Comparison of ENCODE assay signal across 11 cellular contexts in the genomic region with DNA sequence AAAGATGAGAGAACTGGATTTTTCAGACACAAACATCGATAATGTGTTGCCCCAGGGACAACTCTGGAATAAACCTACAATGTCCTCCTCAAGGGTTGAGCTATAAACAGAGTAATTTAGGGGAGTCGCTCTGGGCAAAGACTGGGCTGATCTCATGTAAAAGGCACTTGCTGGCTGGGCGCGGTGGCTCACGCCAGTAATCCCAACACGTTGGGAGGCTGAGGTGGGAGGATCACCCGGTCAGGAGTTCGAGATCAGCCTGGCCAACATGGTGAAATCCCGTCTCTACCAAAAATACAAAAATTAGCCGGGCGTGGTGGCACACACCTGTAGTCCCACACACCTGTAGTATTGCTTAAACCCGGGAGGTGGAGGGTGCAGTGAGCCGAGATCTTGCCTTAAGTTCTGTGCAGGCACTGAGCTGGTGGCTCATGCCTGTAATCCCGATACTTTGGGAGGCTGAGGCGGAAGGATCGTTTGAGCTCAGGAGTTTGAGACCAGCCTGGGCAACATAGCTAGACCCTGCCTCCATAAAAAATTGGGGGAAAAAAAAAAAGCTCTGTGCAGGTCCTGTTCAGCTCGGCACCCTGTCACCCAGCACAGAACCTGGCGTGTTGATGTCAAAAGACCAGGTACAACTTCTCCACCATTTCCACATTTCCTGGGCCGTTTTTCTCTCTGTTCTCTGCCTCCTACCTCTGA. TPM values are rescaled to one million over a fixed set of nuclear protein-coding genes. Genes with fewer than 3 reads are reported as not detected.
A peak's percentile ranks its signal among the peaks of the same experiment; 100 is the strongest.
DNase-seq lines count a peak whose midpoint lies in the region; ATAC-seq and TF ChIP-seq lines count a peak whose summit lies in the region.
"Had no signal": no experiment of that assay in that cellular context is flagged by ENCODE, and none has a peak within 500 bp of the region (broad histone marks: within the 10 kb centered on the region; RNA-seq: fewer than 3 reads in every experiment).

No MANE protein-coding gene starts in this region.

- H4K20me1 ChIP-seq in neural cell (ENCODE audit: insufficient read depth): no peaks in the 10 kb centered on the region

- H3K9ac ChIP-seq in neural cell (ENCODE audit: low read length): no peak overlapping the region

- H3K4me1 Mint-ChIP-seq in CD8-positive, alpha-beta T cell (ENCODE audit: low read depth): peaks cover 35% of the 10 kb centered on the region
- H3K4me1 Mint-ChIP-seq in chondrocyte (ENCODE audit: low read depth): peaks cover 30% of the 10 kb centered on the region

- peaks cover 19% of the 10 kb centered on the region for H3K36me3 ChIP-seq in CD8-positive, alpha-beta T cell (ENCODE audit: insufficient read depth, low read length)
- H3K36me3 ChIP-seq in KOPT-K1 (ENCODE audit: insufficient read depth, low read length) (peaks cover 43% of the 10 kb centered on the region), neural cell (ENCODE audit: insufficient read depth, low read length) (no peaks in the 10 kb centered on the region)

- peaks cover 17% of the 10 kb centered on the region for H3K4me1 ChIP-seq in CD8-positive, alpha-beta T cell (ENCODE audit: insufficient read depth, low read length)

- H3K27me3 Mint-ChIP-seq in CD8-positive, alpha-beta T cell (ENCODE audit: low read depth): no peaks in the 10 kb centered on the region
- no peaks in the 10 kb centered on the region for H3K27me3 Mint-ChIP-seq in chondrocyte (ENCODE audit: low read depth)

- peaks cover 13% of the 10 kb centered on the region for H3K79me2 ChIP-seq in neural cell (replicated peaks; ENCODE audit: insufficient read depth, low read length)

- no peaks in the 10 kb centered on the region for H3K9me3 Mint-ChIP-seq in CD8-positive, alpha-beta T cell
- no peaks in the 10 kb centered on the region for H3K9me3 Mint-ChIP-seq in chondrocyte (ENCODE audit: low read depth)

- POLR2A ChIA-PET in CD8-positive, alpha-beta T cell (lab: Charles Lee): interaction anchor here (0.8 kb wide), 1 partner anchor 73 kb away, joined by 3 read pairs; no protein-coding TSS in a partner anchor

- H3K4me3 Mint-ChIP-seq in CD8-positive, alpha-beta T cell: peak overlapping the region; percentile 91
- peak overlapping the region; percentile 95 for H3K4me3 Mint-ChIP-seq in chondrocyte (ENCODE audit: unreplicated experiment)

- no peak for ATAC-seq in CD8-positive, alpha-beta T cell
- no peak for ATAC-seq in GM19324 (IDR thresholded peaks at IDR 0.05; ENCODE audit: low FRiP score, unreplicated experiment)

- no peaks in the 10 kb centered on the region for H3K9me3 ChIP-seq in CD8-positive, alpha-beta T cell (ENCODE audit: low read length)
- H3K9me3 ChIP-seq in KOPT-K1 (ENCODE audit: insufficient read depth, low read length, poor library complexity, severe bottlenecking) (no peaks in the 10 kb centered on the region), neural cell (ENCODE audit: low read length) (no peaks in the 10 kb centered on the region)

- intact Hi-C loops in CD8-positive, alpha-beta T cell (cut with DNase I, micrococcal nuclease): loop anchor here in 1 of 2 experiments (5.0 kb wide), 1 partner anchor 305 kb away; the partner anchor contains the start of gene STXBP2

- no peak for TF ChIP-seq CTCF in CD8-positive, alpha-beta T cell (IDR thresholded peaks at IDR 0.05)
- TF ChIP-seq CTCF in chondrocyte (IDR thresholded peaks at IDR 0.05) (no peak), neural cell (IDR thresholded peaks at IDR 0.05; ENCODE audit: poor library complexity, severe bottlenecking) (no peak)

- H3F3A ChIP-seq in neural cell (ENCODE audit: insufficient read depth, low read length, poor library complexity, severe bottlenecking): peaks cover 4% of the 10 kb centered on the region

- no peak overlapping the region for H3K4me2 ChIP-seq in neural cell (ENCODE audit: low read length)

- no peaks in the 10 kb centered on the region for H3K9me2 ChIP-seq in neural cell (ENCODE audit: insufficient read depth, low read length)

- no peaks in the 10 kb centered on the region for H3K27me3 ChIP-seq in CD8-positive, alpha-beta T cell (ENCODE audit: insufficient read depth, low read length)
- H3K27me3 ChIP-seq in neural cell (ENCODE audit: insufficient read depth, low read depth, low read length): no peaks in the 10 kb centered on the region

- DNase-seq in CD8-positive, alpha-beta T cell: no peak
- no peak for DNase-seq in chondrocyte (ENCODE audit: low spot score)
- DNase-seq in AG20443 (ENCODE audit: low spot score): no peak
- no peak for DNase-seq in NCI-H2227 (lab: John Stamatoyannopoulos, UW; ENCODE audit: unreplicated experiment)
- no peak for DNase-seq in SK-N-DZ (ENCODE audit: low spot score)
- DNase-seq: NCI-H1105 treated with DMSO at 0.1 percent for 48 hours had no signal

- CTCF ChIA-PET in CD8-positive, alpha-beta T cell (lab: Charles Lee): interaction anchor here (1.0 to 3.8 kb wide), 3 partner anchors 14 to 60 kb away, joined by 3 to 34 read pairs (median 19); partner anchors contain the start of gene SNAPC2

- no peak for TF ChIP-seq EP300 in neural cell (conservative IDR thresholded peaks at IDR 0.05; ENCODE audit: poor library complexity, severe bottlenecking)

- H3K4me3 ChIP-seq in CD8-positive, alpha-beta T cell (ENCODE audit: low read depth, low read length): no peak overlapping the region
- H3K4me3 ChIP-seq in neural cell (ENCODE audit: low read length): peak overlapping the region; percentile 86

- no peak for TF ChIP-seq RAD21 in neural cell (conservative IDR thresholded peaks at IDR 0.05)

- H2AFZ ChIP-seq in neural cell (ENCODE audit: low read depth, low read length): no peak overlapping the region

- peaks cover 29% of the 10 kb centered on the region for H3K36me3 Mint-ChIP-seq in CD8-positive, alpha-beta T cell
- peaks cover 11% of the 10 kb centered on the region for H3K36me3 Mint-ChIP-seq in chondrocyte (ENCODE audit: low read depth)

- H3K27ac ChIP-seq in CD8-positive, alpha-beta T cell (ENCODE audit: low read depth, low read length): no peak overlapping the region
- peak overlapping the region; percentile 83 for H3K27ac ChIP-seq in KOPT-K1 (ENCODE audit: low read depth, low read length, poor library complexity, severe bottlenecking)
- no peak overlapping the region for H3K27ac ChIP-seq in neural cell (ENCODE audit: low read length)

- peak overlapping the region; percentile 66 for H3K27ac Mint-ChIP-seq in CD8-positive, alpha-beta T cell
- H3K27ac Mint-ChIP-seq in chondrocyte (ENCODE audit: unreplicated experiment): peak overlapping the region; percentile 45

TF ChIP-seq in neural cell, 6 proteins besides CTCF, POLR2A, EP300 and RAD21 (continues in another document):
- no peak for TF ChIP-seq MXI1 (conservative IDR thresholded peaks at IDR 0.05; ENCODE audit: poor library complexity, severe bottlenecking)
- TF ChIP-seq TAF1 (IDR thresholded peaks at IDR 0.05; ENCODE audit: low read depth): no peak
- TF ChIP-seq EZH2 (IDR thresholded peaks at IDR 0.05; ENCODE audit: borderline replicate concordance, insufficient read depth, low read length, poor library complexity, severe bottlenecking): no peak
- TF ChIP-seq SMC3 (conservative IDR thresholded peaks at IDR 0.05; ENCODE audit: poor library complexity): no peak

RNA-seq across cellular contexts. Expression of gene TIMM44, which starts 1.4 kb away (rescaled TPM):
- 100 to 1,000 TPM in 1 of 2 experiments, 10 to 100 TPM in 1; 97.7 to 101 TPM for total RNA-seq in CD8-positive, alpha-beta T cell
- 47.1 to 75.4 TPM (median 68.0 TPM) in 3 replicates for total RNA-seq in chondrocyte
- 48.3 and 56.7 TPM in 2 replicates for polyA plus RNA-seq in neural cell
- 37.3 and 39.7 TPM in 2 replicates for polyA minus RNA-seq in neural cell
- polyA plus RNA-seq in SK-N-DZ (2014; cell fraction: cytosol; rRNA removed): 82.5 and 83.0 TPM in 2 replicates
- polyA plus RNA-seq in SK-N-DZ (2014; cell fraction: nucleus; rRNA removed): 272 and 276 TPM in 2 replicates

RNA-seq across cellular contexts. Expression of gene CTXN1, which starts 16.1 kb away (rescaled TPM):
- total RNA-seq in CD8-positive, alpha-beta T cell: not detected
- total RNA-seq in chondrocyte: 21.8 to 41.5 TPM (median 36.0 TPM) in 3 replicates
- 24.7 and 34.1 TPM in 2 replicates for polyA plus RNA-seq in neural cell
- polyA minus RNA-seq in neural cell: 34.8 and 39.0 TPM in 2 replicates
- polyA plus RNA-seq in SK-N-DZ (2014; cell fraction: cytosol; rRNA removed): 10.4 and 16.9 TPM in 2 replicates
- polyA plus RNA-seq in SK-N-DZ (2014; cell fraction: nucleus; rRNA removed): 14.9 and 19.4 TPM in 2 replicates
- total RNA-seq: T-helper 1 cell treated with Interleukin-12 subunit alpha and Interleukin-12 subunit beta and Interleukin-4 antibody, amounts not matched to agents 30 ng/mL and 1 ng/mL, for 36 hours had no signal

RNA-seq across cellular contexts. Expression of gene SNAPC2, which starts 21.9 kb away (rescaled TPM):
- total RNA-seq in CD8-positive, alpha-beta T cell: 10 to 100 TPM; 15.4 to 17.0 TPM
- total RNA-seq in chondrocyte: 17.1 to 27.9 TPM (median 26.4 TPM) in 3 replicates
- polyA plus RNA-seq in neural cell: 12.8 and 13.2 TPM in 2 replicates
- polyA minus RNA-seq in neural cell: 10.5 and 11.3 TPM in 2 replicates
- 16.8 and 19.2 TPM in 2 replicates for polyA plus RNA-seq in SK-N-DZ (2014; cell fraction: cytosol; rRNA removed)
- polyA plus RNA-seq in SK-N-DZ (2014; cell fraction: nucleus; rRNA removed): 7.9 and 14.1 TPM in 2 replicates

RNA-seq across cellular contexts. Expression of gene TGFBR3L, which starts 27.4 kb away (rescaled TPM):
- 1 to 10 TPM; 2.1 to 2.7 TPM for total RNA-seq in CD8-positive, alpha-beta T cell
- total RNA-seq in chondrocyte: 8.1 to 11.6 TPM (median 11.2 TPM) in 3 replicates
- not detected in 2 replicates for polyA plus RNA-seq in neural cell
- not detected in 2 replicates for polyA minus RNA-seq in neural cell
- polyA plus RNA-seq in SK-N-DZ (2014; cell fraction: cytosol; rRNA removed): 9.0 and 21.7 TPM in 2 replicates
- polyA plus RNA-seq in SK-N-DZ (2014; cell fraction: nucleus; rRNA removed): 11.4 and 25.5 TPM in 2 replicates
- total RNA-seq: lung microvascular endothelial cell had no signal

RNA-seq across cellular contexts. Expression of gene MAP2K7, which starts 38.4 kb away (rescaled TPM):
- total RNA-seq in CD8-positive, alpha-beta T cell: 100 to 1,000 TPM; 127 to 135 TPM
- 24.4 to 27.5 TPM (median 25.7 TPM) in 3 replicates for total RNA-seq in chondrocyte
- polyA plus RNA-seq in neural cell: 9.2 and 13.4 TPM in 2 replicates
- polyA minus RNA-seq in neural cell: 9.7 and 10.3 TPM in 2 replicates
- polyA plus RNA-seq in SK-N-DZ (2014; cell fraction: cytosol; rRNA removed): 20.8 and 28.7 TPM in 2 replicates
- polyA plus RNA-seq in SK-N-DZ (2014; cell fraction: nucleus; rRNA removed): 35.1 and 44.5 TPM in 2 replicates

Comparison
In these comparisons a context has a peak if more than half of its experiments do, and no peak if none do; other contexts are left out.
1. RNA of gene CTXN1, which starts 16.1 kb away (total RNA-seq): 21.8 to 41.5 TPM in chondrocyte; not detected in CD8-positive, alpha-beta T cell; every median in the first group is over 10 times any median in the second.